ENCODE assay signal across 7 cellular contexts in genomic region chr9:97954550-97954989, GRCh38. TPM values are rescaled to one million over a fixed set of nuclear protein-coding genes. Genes with fewer than 3 reads are reported as not detected.
DNase-seq lines count a peak whose midpoint lies in the region; ATAC-seq and TF ChIP-seq lines count a peak whose summit lies in the region.

No MANE protein-coding gene starts in this region.

- DNase-seq in NCI-H345 treated with DMSO at 0.1 percent for 48 hours (lab: John Stamatoyannopoulos, UW; ENCODE audit: unreplicated experiment) (peak; percentile 41), neural progenitor cell (ENCODE audit: low spot score) (peak; percentile 76), posterior vena cava (ENCODE audit: low spot score) (no peak)
- DNase-seq in activated CD4-positive, alpha-beta T cell treated with anti-CD3 and anti-CD28 coated beads for 4 hours, result peak; percentile 37 to 53
- DNase-seq in effector CD8-positive, alpha-beta T cell (lab: John Stamatoyannopoulos, UW), result peak; percentile 10

- no peaks in the 10 kb centered on the region for H4K20me1 ChIP-seq in neural progenitor cell (ENCODE audit: low read depth)

- no peak overlapping the region for H3K4me3 Mint-ChIP-seq in neural progenitor cell

- H3F3A ChIP-seq in neural progenitor cell (ENCODE audit: low read depth), result no peaks in the 10 kb centered on the region

- ATAC-seq in HG02623 (IDR thresholded peaks at IDR 0.05; ENCODE audit: unreplicated experiment), result peak; percentile 67

- H3K4me3 ChIP-seq in neural progenitor cell, result no peak overlapping the region

- peaks cover 63% of the 10 kb centered on the region for H3K27me3 ChIP-seq in neural progenitor cell

- H3K9ac ChIP-seq in neural progenitor cell, result no peak overlapping the region

- intact Hi-C loops in posterior vena cava (cut with DNase I), result no loop called here

- H3K36me3 Mint-ChIP-seq in neural progenitor cell, result no peaks in the 10 kb centered on the region

- H3K27ac ChIP-seq in neural progenitor cell, result no peak overlapping the region

- H3K4me1 ChIP-seq in neural progenitor cell, result no peaks in the 10 kb centered on the region

- no peak overlapping the region for H2AFZ ChIP-seq in neural progenitor cell (replicated peaks)

- H3K27me3 Mint-ChIP-seq in neural progenitor cell (ENCODE audit: insufficient read depth, low read depth), result peaks cover 20% of the 10 kb centered on the region

- H3K27ac Mint-ChIP-seq in neural progenitor cell, result no peak overlapping the region

- no peaks in the 10 kb centered on the region for H3K4me1 Mint-ChIP-seq in neural progenitor cell

- TF ChIP-seq CTCF in GM12872 (IDR thresholded peaks at IDR 0.05; ENCODE audit: insufficient read depth, low read depth, low read length) (peak; percentile 87), neural progenitor cell (IDR thresholded peaks at IDR 0.05) (peak; percentile 68)

- no peaks in the 10 kb centered on the region for H3K9me3 ChIP-seq in neural progenitor cell (ENCODE audit: low read depth)

- H3K79me2 ChIP-seq in neural progenitor cell (ENCODE audit: low read depth), result no peaks in the 10 kb centered on the region

- H3K4me2 ChIP-seq in neural progenitor cell, result no peak overlapping the region

- H3K36me3 ChIP-seq in neural progenitor cell, result no peaks in the 10 kb centered on the region

- H3K9me3 Mint-ChIP-seq in neural progenitor cell, result peaks cover 7% of the 10 kb centered on the region

RNA-seq across cellular contexts. Expression of gene HEMGN, which starts 16.6 kb away (rescaled TPM):
- total RNA-seq in neural progenitor cell (ENCODE audit: low replicate concordance) (not detected in 2 replicates), posterior vena cava (under 1 TPM; 0.33 to 0.83 TPM)

RNA-seq across cellular contexts. Expression of gene ANP32B, which starts 28.6 kb away (rescaled TPM):
- total RNA-seq in neural progenitor cell (ENCODE audit: low replicate concordance) (15.1 and 19.6 TPM in 2 replicates), posterior vena cava (10 to 100 TPM; 95.8 to 98.0 TPM)

RNA-seq across cellular contexts. Expression of gene TRMO, which starts 32.3 kb away (rescaled TPM):
- 5.7 and 9.9 TPM in 2 replicates for total RNA-seq in neural progenitor cell (ENCODE audit: low replicate concordance)
- total RNA-seq in posterior vena cava, result 1 to 10 TPM; 7.0 to 8.7 TPM
